8 cellular contexts compared by ENCODE assay signal in genomic region chr14:96037891-96038557, GRCh38. TPM values are rescaled to one million over a fixed set of nuclear protein-coding genes. Genes with fewer than 3 reads are reported as not detected.
DNase-seq lines count a peak whose midpoint lies in the region; ATAC-seq and TF ChIP-seq lines count a peak whose summit lies in the region.

No MANE protein-coding gene starts in this region.

- no peak overlapping the region for H3K27ac ChIP-seq in HEK293 (ENCODE audit: extremely low read depth, low read depth, low read length)

- H3K9me3 Mint-ChIP-seq in chondrocyte (ENCODE audit: low read depth) (no peaks in the 10 kb centered on the region), mesothelial cell of epicardium (no peaks in the 10 kb centered on the region)

- H3K4me3 ChIP-seq in AG10803 (ENCODE audit: low read length) (no peak overlapping the region), HEK293 (ENCODE audit: low read depth, low read length) (no peak overlapping the region)

- H3K36me3 ChIP-seq in HEK293 (ENCODE audit: control insufficient read depth in 2 of 2, insufficient read depth in 1 of 2, low read length in 2 of 2): peaks cover 0 to 5% of the 10 kb centered on the region in 2 experiments; a peak in 1 of 3 replicates

- no peaks in the 10 kb centered on the region for H3K9me3 ChIP-seq in HEK293 (ENCODE audit: control insufficient read depth, insufficient read depth, low read depth, low read length)

- H3K36me3 Mint-ChIP-seq in chondrocyte (ENCODE audit: low read depth) (peaks cover 3% of the 10 kb centered on the region), mesothelial cell of epicardium (no peaks in the 10 kb centered on the region)

- CTCF ChIA-PET in HEK293 (lab: Yijun Ruan, JAX): interaction anchor here (0.6 to 0.9 kb wide), 3 partner anchors 29 to 574 kb away, joined by 3 to 4 read pairs (median 3); no protein-coding TSS in a partner anchor

- ATAC-seq in GM21526 (IDR thresholded peaks at IDR 0.05; ENCODE audit: low FRiP score, unreplicated experiment) (no peak), HG02938 (IDR thresholded peaks at IDR 0.05; ENCODE audit: unreplicated experiment) (no peak)

- H3K4me1 Mint-ChIP-seq in chondrocyte (ENCODE audit: low read depth): peaks cover 42% of the 10 kb centered on the region
- peaks cover 19% of the 10 kb centered on the region for H3K4me1 Mint-ChIP-seq in mesothelial cell of epicardium

- no peak for TF ChIP-seq CTCF in AG10803 (conservative IDR thresholded peaks at IDR 0.05; ENCODE audit: low read length)
- TF ChIP-seq CTCF in HEK293 (tag by site-specific recombination; IDR thresholded peaks at IDR 0.05): peak; percentile 25; the same call in 1 of the 2 replicates
- no peak for TF ChIP-seq CTCF in chondrocyte (IDR thresholded peaks at IDR 0.05)
- no peak for TF ChIP-seq CTCF in mesothelial cell of epicardium (IDR thresholded peaks at IDR 0.05; ENCODE audit: unreplicated experiment)

- H3K27me3 Mint-ChIP-seq in chondrocyte (ENCODE audit: low read depth): no peaks in the 10 kb centered on the region
- H3K27me3 Mint-ChIP-seq in mesothelial cell of epicardium (ENCODE audit: low read depth): peaks cover 33% of the 10 kb centered on the region

- H3K27ac Mint-ChIP-seq in chondrocyte (ENCODE audit: unreplicated experiment) (peak overlapping the region; percentile 34), mesothelial cell of epicardium (no peak overlapping the region)

- H3K4me3 Mint-ChIP-seq in chondrocyte (ENCODE audit: unreplicated experiment): peak overlapping the region; percentile 79
- H3K4me3 Mint-ChIP-seq in mesothelial cell of epicardium: peak overlapping the region; percentile 71

- H3K4me1 ChIP-seq in HEK293 (ENCODE audit: control insufficient read depth, insufficient read depth, low read length): peaks cover 4% of the 10 kb centered on the region; the same call in 1 of the 2 replicates

- POLR2A ChIA-PET in HEK293 (lab: Yijun Ruan, JAX): interaction anchor here (0.7 kb wide), 1 partner anchor 323 kb away, joined by 3 read pairs; no protein-coding TSS in a partner anchor

- peak; percentile 54 for DNase-seq in AG10803 (ENCODE audit: low read depth)
- DNase-seq in chondrocyte (ENCODE audit: low spot score): no peak
- DNase-seq in mesothelial cell of epicardium (ENCODE audit: low spot score in 2 of 2, unreplicated experiment in 2 of 2): no peak
- no peak for DNase-seq in NCI-H345 treated with DMSO at 0.1 percent for 48 hours (lab: John Stamatoyannopoulos, UW; ENCODE audit: unreplicated experiment)
- DNase-seq in germinal center (ENCODE audit: low spot score): no peak

TF ChIP-seq in HEK293, 187 proteins besides CTCF, POLR2A, EP300 and RAD21 (continues in another document):
- peak; percentile 64; the same call in 1 of the 2 replicates for TF ChIP-seq ZNF76 (tag by site-specific recombination; IDR thresholded peaks at IDR 0.05; ENCODE audit: borderline replicate concordance, low read depth)
- peak; percentile 97 for TF ChIP-seq KLF1 (tag by site-specific recombination; IDR thresholded peaks at IDR 0.05)
- TF ChIP-seq ZNF670 (tag by site-specific recombination; IDR thresholded peaks at IDR 0.05; ENCODE audit: low read depth): no peak
- TF ChIP-seq ZNF580 (tag by site-specific recombination; IDR thresholded peaks at IDR 0.05): 0 out of 2 replicates have a peak, but pooled peaks have one; percentile 25
- TF ChIP-seq ZBTB20 (tag by site-specific recombination; IDR thresholded peaks at IDR 0.05): peak; percentile 40; the same call in 1 of the 2 replicates
- no peak for TF ChIP-seq ZBTB49 (tag by site-specific recombination; IDR thresholded peaks at IDR 0.05; ENCODE audit: low read depth)
- TF ChIP-seq ZNF624 (tag by site-specific recombination; IDR thresholded peaks at IDR 0.05): no peak
- TF ChIP-seq ZNF155 (tag by site-specific recombination; IDR thresholded peaks at IDR 0.05): no peak
- TF ChIP-seq MZF1 (tag by site-specific recombination; IDR thresholded peaks at IDR 0.05; ENCODE audit: borderline replicate concordance): no peak
- TF ChIP-seq ZBTB17 (tag by site-specific recombination; IDR thresholded peaks at IDR 0.05): peak; percentile 70; the same call in 1 of the 2 replicates
- TF ChIP-seq GLIS2 (tag by site-specific recombination; IDR thresholded peaks at IDR 0.05): peak; percentile 55
- TF ChIP-seq ZNF324 (tag by site-specific recombination; IDR thresholded peaks at IDR 0.05): 0 out of 2 replicates have a peak, but pooled peaks have one; percentile 18
- no peak for TF ChIP-seq ZNF311 (tag by site-specific recombination; IDR thresholded peaks at IDR 0.05; ENCODE audit: borderline replicate concordance)
- TF ChIP-seq ZIC2 (tag by site-specific recombination; IDR thresholded peaks at IDR 0.05): no peak
- TF ChIP-seq ZNF692 (tag by site-specific recombination; IDR thresholded peaks at IDR 0.05): no peak
- peak; percentile 99 for TF ChIP-seq PRDM1 (tag by site-specific recombination; IDR thresholded peaks at IDR 0.05)
- no peak for TF ChIP-seq MYNN (tag by site-specific recombination; IDR thresholded peaks at IDR 0.05; ENCODE audit: borderline replicate concordance)
- TF ChIP-seq ZNF266 (tag by site-specific recombination; IDR thresholded peaks at IDR 0.05; ENCODE audit: low read depth): no peak
- TF ChIP-seq TSHZ1 (tag by site-specific recombination; IDR thresholded peaks at IDR 0.05; ENCODE audit: borderline replicate concordance): no peak
- TF ChIP-seq ZNF350 (tag by site-specific recombination; IDR thresholded peaks at IDR 0.05): no peak
- TF ChIP-seq ZNF561 (tag by site-specific recombination; IDR thresholded peaks at IDR 0.05; ENCODE audit: borderline replicate concordance): no peak
- 0 out of 2 replicates have a peak, but pooled peaks have one; percentile 63 for TF ChIP-seq ZNF391 (tag by site-specific recombination; IDR thresholded peaks at IDR 0.05; ENCODE audit: borderline replicate concordance, low read depth)
- no peak for TF ChIP-seq ZNF404 (tag by site-specific recombination; IDR thresholded peaks at IDR 0.05)
- no peak for TF ChIP-seq ZSCAN16 (tag by site-specific recombination; IDR thresholded peaks at IDR 0.05)

RNA-seq across cellular contexts. Expression of gene C14orf132, which starts 1.1 kb away (rescaled TPM):
- total RNA-seq in chondrocyte: 33.0 to 99.3 TPM (median 33.2 TPM) in 3 replicates
- 35.4 to 40.6 TPM (median 35.9 TPM) in 3 replicates for total RNA-seq in mesothelial cell of epicardium
